ENCODE assay signal across 14 cellular contexts in the genomic region with DNA sequence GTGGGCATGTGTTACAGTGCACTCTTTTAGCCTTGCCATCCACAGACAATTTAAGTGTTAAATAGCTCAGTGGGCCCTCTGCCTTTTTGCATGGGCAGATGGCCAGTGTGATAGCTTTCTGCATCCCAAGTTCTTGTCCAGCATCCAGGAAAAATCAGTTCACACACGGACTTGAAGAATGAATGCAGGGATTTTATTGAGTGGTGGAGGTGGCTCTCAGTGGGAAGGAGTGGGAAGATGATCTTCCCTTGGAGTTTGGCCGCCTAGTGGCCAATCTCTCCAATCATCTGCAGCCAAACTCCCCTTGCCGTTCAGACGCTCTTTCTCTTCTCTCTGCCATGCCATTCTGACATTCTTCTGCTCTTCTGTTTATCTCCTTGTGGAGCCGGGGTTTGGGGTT.
DNase-seq lines count a peak whose midpoint lies in the region; ATAC-seq, FAIRE-seq and TF ChIP-seq lines count a peak whose summit lies in the region.
"Had no signal": no experiment of that assay in that cellular context is flagged by ENCODE, and none has a peak within 500 bp of the region (broad histone marks: within the 10 kb centered on the region; RNA-seq: fewer than 3 reads in every experiment).

No MANE protein-coding gene starts in this region.

- peak in 2 of 3 donors; percentile 12 to 13 for TF ChIP-seq CTCF in breast epithelium (IDR thresholded peaks at IDR 0.05)
- no peak for TF ChIP-seq CTCF in MCF 10A (IDR thresholded peaks at IDR 0.05; ENCODE audit: unreplicated experiment)
- TF ChIP-seq CTCF in endothelial cell of umbilical vein (IDR thresholded peaks at IDR 0.05; ENCODE audit: extremely low read depth in 1 of 2, insufficient read depth in 1 of 2, low read depth in 1 of 2, low read length in 2 of 2) = peak in 1 of 2 donors; percentile 50
- TF ChIP-seq CTCF in type B pancreatic cell (conservative IDR thresholded peaks at IDR 0.05) = peak; percentile 58

- H3K4me1 ChIP-seq in breast epithelium (no peaks in the 10 kb centered on the region), endothelial cell of umbilical vein (ENCODE audit: control insufficient read depth, extremely low read depth, insufficient read depth, low read length) (no peaks in the 10 kb centered on the region)

- H3K9me3 Mint-ChIP-seq in MCF 10A (ENCODE audit: unreplicated experiment) = peaks cover 7% of the 10 kb centered on the region
- peaks cover 6% of the 10 kb centered on the region for H3K9me3 Mint-ChIP-seq in type B pancreatic cell

- TF ChIP-seq POLR2A in breast epithelium (IDR thresholded peaks at IDR 0.05) (no peak), endothelial cell of umbilical vein (IDR thresholded peaks at IDR 0.05; ENCODE audit: low read depth, low read length) (no peak)

- H3K9ac ChIP-seq in endothelial cell of umbilical vein (replicated peaks; ENCODE audit: extremely low read depth, insufficient read depth, low read length) = no peak overlapping the region

- dilution Hi-C loops in endothelial cell of umbilical vein (cut with MboI; ENCODE audit: extremely low pct_ligation_motif_present, low sequenced_read_pairs) = no loop called here

- POLR2A ChIA-PET in MCF 10A (lab: Yijun Ruan, JAX) (interaction anchor here (0.6 kb wide), 1 partner anchor 691 kb away, joined by 3 read pairs; no protein-coding TSS in a partner anchor), endothelial cell of umbilical vein (lab: Charles Lee) (no interaction called here)

- no peak overlapping the region for H3K27ac ChIP-seq in breast epithelium
- no peak overlapping the region for H3K27ac ChIP-seq in endothelial cell of umbilical vein (ENCODE audit: insufficient read depth, low read depth, low read length)

- no peaks in the 10 kb centered on the region for H3K79me2 ChIP-seq in endothelial cell of umbilical vein (ENCODE audit: control insufficient read depth, insufficient read depth, low read length)

- H3K27me3 Mint-ChIP-seq in MCF 10A (ENCODE audit: insufficient read depth, unreplicated experiment) (no peaks in the 10 kb centered on the region), type B pancreatic cell (peaks cover 7% of the 10 kb centered on the region)

- H3K4me1 Mint-ChIP-seq in MCF 10A (ENCODE audit: insufficient read depth, unreplicated experiment) = peaks cover 1% of the 10 kb centered on the region
- H3K4me1 Mint-ChIP-seq in type B pancreatic cell (ENCODE audit: unreplicated experiment) = peaks cover 12% of the 10 kb centered on the region
- H3K4me1 Mint-ChIP-seq: naive B cell had no signal

- no peaks in the 10 kb centered on the region for H3K36me3 Mint-ChIP-seq in MCF 10A (ENCODE audit: insufficient read depth, unreplicated experiment)
- no peaks in the 10 kb centered on the region for H3K36me3 Mint-ChIP-seq in type B pancreatic cell
- H3K36me3 Mint-ChIP-seq: naive B cell had no signal

- no peaks in the 10 kb centered on the region for H3K36me3 ChIP-seq in breast epithelium
- H3K36me3 ChIP-seq in endothelial cell of umbilical vein (ENCODE audit: control insufficient read depth in 2 of 2, extremely low read depth in 1 of 2, insufficient read depth in 2 of 2, low read length in 2 of 2) = no peaks in the 10 kb centered on the region

- CTCF ChIA-PET in MCF 10A (lab: Yijun Ruan, JAX) = interaction anchor here (0.7 to 1.2 kb wide), 3 partner anchors 8 to 832 kb away, joined by 3 to 4 read pairs (median 3); no protein-coding TSS in a partner anchor
- CTCF ChIA-PET in endothelial cell of umbilical vein (lab: Charles Lee) = interaction anchor here (1.5 kb wide), 1 partner anchor 24 kb away, joined by 3 read pairs; no protein-coding TSS in a partner anchor

- H3K4me3 ChIP-seq in breast epithelium (no peak overlapping the region), endothelial cell of umbilical vein (replicated peaks in 1 of 3; ENCODE audit: insufficient read depth in 1 of 3, low read depth in 1 of 3, low read length in 3 of 3) (no peak overlapping the region)

- no peak overlapping the region for H2AFZ ChIP-seq in endothelial cell of umbilical vein (ENCODE audit: low read depth, low read length)

- no peaks in the 10 kb centered on the region for H3K27me3 ChIP-seq in breast epithelium
- H3K27me3 ChIP-seq in endothelial cell of umbilical vein (ENCODE audit: control insufficient read depth in 2 of 2, insufficient read depth in 2 of 2, low read length in 2 of 2) = no peaks in the 10 kb centered on the region

- H3K9me3 ChIP-seq in breast epithelium = no peaks in the 10 kb centered on the region
- no peaks in the 10 kb centered on the region for H3K9me3 ChIP-seq in endothelial cell of umbilical vein (replicated peaks; ENCODE audit: control insufficient read depth, insufficient read depth, low read length)

- no peaks in the 10 kb centered on the region for H4K20me1 ChIP-seq in endothelial cell of umbilical vein (replicated peaks; ENCODE audit: control insufficient read depth, extremely low read depth, insufficient read depth, low read length)

- no TSS peak for BruUV-seq in MCF 10A (replicated peaks; lab: Mats Ljungman, UMichigan)
- BruUV-seq in endothelial cell of umbilical vein (replicated peaks; lab: Mats Ljungman, UMichigan) = no TSS peak

- ATAC-seq in HG02870 (IDR thresholded peaks at IDR 0.05; ENCODE audit: unreplicated experiment) = no peak
- no peak for ATAC-seq in HG03045 (IDR thresholded peaks at IDR 0.05; ENCODE audit: unreplicated experiment)

- H3K4me3 Mint-ChIP-seq in MCF 10A (ENCODE audit: unreplicated experiment) (no peak overlapping the region), type B pancreatic cell (no peak overlapping the region)
- H3K4me3 Mint-ChIP-seq: naive B cell had no signal

- DNase-seq in breast epithelium (ENCODE audit: low spot score in 2 of 2) = no peak
- DNase-seq in MCF 10A (ENCODE audit: unreplicated experiment) = no peak
- DNase-seq in M059J (ENCODE audit: low read depth) = peak; percentile 13
- peak; percentile 13 for DNase-seq in endothelial cell of umbilical vein (ENCODE audit: low read depth, low spot score)
- DNase-seq in type B pancreatic cell (ENCODE audit: extremely low spot score, unreplicated experiment) = no peak
- DNase-seq in A172 (ENCODE audit: low spot score) = no peak
- DNase-seq: activated T-cell treated with anti-CD3 and anti-CD28 coated beads for 4 hours; central memory CD4-positive, alpha-beta T cell; Kasumi-1; naive B cell; NCI-H748 treated with DMSO at 0.1 percent for 48 hours; T-helper 9 cell had no signal

- FAIRE-seq in endothelial cell of umbilical vein (lab: Jason Lieb, UNC) = no peak

- no peaks in the 10 kb centered on the region for H3K9me1 ChIP-seq in endothelial cell of umbilical vein (replicated peaks; ENCODE audit: control insufficient read depth, extremely low read depth, insufficient read depth, low read length)

- intact Hi-C loops in breast epithelium (cut with DNase I; ENCODE audit: low total_unique reads) = no loop called here
- intact Hi-C loops in MCF 10A (cut with micrococcal nuclease) = no loop called here
- intact Hi-C loops in endothelial cell of umbilical vein (cut with micrococcal nuclease) = loop anchor here (1.0 kb wide), 1 partner anchor 687 kb away; no protein-coding TSS in a partner anchor

- no peak overlapping the region for H3K4me2 ChIP-seq in endothelial cell of umbilical vein (ENCODE audit: insufficient read depth, low read length)

- no peak overlapping the region for H3K27ac Mint-ChIP-seq in MCF 10A (ENCODE audit: low read depth, unreplicated experiment)
- H3K27ac Mint-ChIP-seq in type B pancreatic cell = no peak overlapping the region
- H3K27ac Mint-ChIP-seq: naive B cell had no signal

TF ChIP-seq in endothelial cell of umbilical vein, 7 proteins besides CTCF, POLR2A, EP300 and RAD21:
- no peak for TF ChIP-seq MAX (IDR thresholded peaks at IDR 0.05; ENCODE audit: insufficient read depth, insufficient read length)
- TF ChIP-seq POLR2AphosphoS5 (IDR thresholded peaks at IDR 0.05; ENCODE audit: insufficient read depth, low read depth, low read length) = no peak
- TF ChIP-seq GATA2 (IDR thresholded peaks at IDR 0.05; ENCODE audit: insufficient read depth, insufficient read length, low read depth, low read length) = no peak
- TF ChIP-seq MYC (IDR thresholded peaks at IDR 0.05; ENCODE audit: low read depth, low read length) = no peak
- TF ChIP-seq JUN (IDR thresholded peaks at IDR 0.05; ENCODE audit: borderline replicate concordance, insufficient read depth, insufficient read length, low read depth) = no peak
- no peak for TF ChIP-seq EZH2 (IDR thresholded peaks at IDR 0.05; ENCODE audit: borderline replicate concordance, low read depth, low read length, severe bottlenecking)
- no peak for TF ChIP-seq FOS (IDR thresholded peaks at IDR 0.05; ENCODE audit: borderline replicate concordance, insufficient read depth, low read length)

Comparison
In these comparisons a context has a peak if more than half of its experiments do, and no peak if none do; other contexts are left out.
1. DNase-seq: peak in M059J (single experiment) and endothelial cell of umbilical vein (single experiment); none in breast epithelium (0 of 2), MCF 10A (single experiment), type B pancreatic cell (single experiment) and A172 (single experiment).